In genomic region chr15:88257311-88257901, GRCh38 we compare ENCODE assay signal across 9 cellular contexts. TPM values are rescaled to one million over a fixed set of nuclear protein-coding genes. Genes with fewer than 3 reads are reported as not detected.
DNase-seq lines count a peak whose midpoint lies in the region; ATAC-seq and TF ChIP-seq lines count a peak whose summit lies in the region.
"Had no signal": no experiment of that assay in that cellular context is flagged by ENCODE, and none has a peak within 500 bp of the region (broad histone marks: within the 10 kb centered on the region; RNA-seq: fewer than 3 reads in every experiment).

No MANE protein-coding gene starts in this region.

- H3K36me3 Mint-ChIP-seq in T-helper 17 cell (ENCODE audit: low read depth) (peaks cover 4% of the 10 kb centered on the region), glutamatergic neuron (ENCODE audit: unreplicated experiment) (no peaks in the 10 kb centered on the region)

- in situ Hi-C loops in Caki2 (cut with HindIII; ENCODE audit: low pct_unique_long_range_greater_than_20kb, low sequenced_read_pairs) = no loop called here

- H3K4me1 Mint-ChIP-seq in T-helper 17 cell (peaks cover 14% of the 10 kb centered on the region), glutamatergic neuron (ENCODE audit: low read depth, unreplicated experiment) (peaks cover 2% of the 10 kb centered on the region)

- peak overlapping the region; percentile 21 for H3K4me3 ChIP-seq in retinal pigment epithelial cell (ENCODE audit: low read length)

- ATAC-seq in T-helper 17 cell (no peak), HG03159 (IDR thresholded peaks at IDR 0.05; ENCODE audit: unreplicated experiment) (no peak), GM18511 (IDR thresholded peaks at IDR 0.05; ENCODE audit: unreplicated experiment) (no peak)

- H3K27ac Mint-ChIP-seq in T-helper 17 cell (no peak overlapping the region), glutamatergic neuron (ENCODE audit: unreplicated experiment) (no peak overlapping the region)

- TF ChIP-seq CTCF in glutamatergic neuron (IDR thresholded peaks at IDR 0.05; ENCODE audit: partially characterized antibody, unreplicated experiment) (no peak), retinal pigment epithelial cell (conservative IDR thresholded peaks at IDR 0.05; ENCODE audit: low read depth, low read length) (no peak)

- H3K9me3 Mint-ChIP-seq in glutamatergic neuron (ENCODE audit: unreplicated experiment) = peaks cover 14% of the 10 kb centered on the region

- H3K9me3 ChIP-seq in T-helper 17 cell (ENCODE audit: control insufficient read depth, low read length, poor library complexity, severe bottlenecking) = no peaks in the 10 kb centered on the region

- peaks cover 87% of the 10 kb centered on the region for H3K27me3 Mint-ChIP-seq in T-helper 17 cell
- peaks cover 22% of the 10 kb centered on the region for H3K27me3 Mint-ChIP-seq in glutamatergic neuron (ENCODE audit: unreplicated experiment)

- peak overlapping the region; percentile 85 for H3K4me3 Mint-ChIP-seq in T-helper 17 cell
- H3K4me3 Mint-ChIP-seq in glutamatergic neuron (ENCODE audit: unreplicated experiment) = peak overlapping the region; percentile 97

- DNase-seq in Caki2 (ENCODE audit: low read depth) (peak; percentile 7), T-helper 17 cell (no peak), glutamatergic neuron (peak; percentile 35), retinal pigment epithelial cell (ENCODE audit: low read depth) (no peak), activated gamma-delta T cell treated with Interleukin-2 at 50 U/mL for 16 hours (no peak), DMS79 (lab: John Stamatoyannopoulos, UW) (no peak)
- DNase-seq: NCI-H2107 had no signal

RNA-seq across cellular contexts. Expression of gene NTRK3, which starts 0.9 kb away (rescaled TPM):
- total RNA-seq in Caki2 (2014; rRNA removed; shearing (Covaris generic); ENCODE audit: low replicate concordance) = not detected in 2 replicates
- not detected for total RNA-seq in T-helper 17 cell
- total RNA-seq in glutamatergic neuron (ENCODE audit: unreplicated experiment) = 9.5 TPM

Comparison
In these comparisons a context has a peak if more than half of its experiments do, and no peak if none do; other contexts are left out.
1. DNase-seq: peak in Caki2 (single experiment) and glutamatergic neuron (single experiment); none in T-helper 17 cell (0 of 3), retinal pigment epithelial cell (single experiment), activated gamma-delta T cell treated with Interleukin-2 at 50 U/mL for 16 hours (single experiment) and DMS79 (single experiment).
2. RNA of gene NTRK3, which starts 0.9 kb away (total RNA-seq): 9.5 TPM in glutamatergic neuron (single experiment); not detected in Caki2 and not detected in T-helper 17 cell; every median in the first group is over 10 times any median in the second.